ENCODE assay signal across 1 cellular context in genomic region chr10:44386546-44387052, GRCh38.
TF ChIP-seq lines count a peak whose summit lies in the region.

No MANE protein-coding gene starts in this region.

TF ChIP-seq in HepG2, 621 proteins besides CTCF, POLR2A, EP300 and RAD21 (continued from another document and continues in another):
- TF ChIP-seq PATZ1 (CRISPR knock-in tag; IDR thresholded peaks at IDR 0.05) (no peak), ZNF460 (CRISPR knock-in tag; IDR thresholded peaks at IDR 0.05; ENCODE audit: borderline replicate concordance) (no peak), AKNA (CRISPR knock-in tag; IDR thresholded peaks at IDR 0.05; ENCODE audit: borderline replicate concordance) (no peak), EED (CRISPR knock-in tag; IDR thresholded peaks at IDR 0.05) (0 out of 2 replicates have a peak, but pooled peaks have one; percentile 65), TFE3 (CRISPR knock-in tag; IDR thresholded peaks at IDR 0.05) (no peak), ATF4 (CRISPR knock-in tag; IDR thresholded peaks at IDR 0.05) (peak in 1 of 2 experiments; percentile 84; a peak in 2 of 4 replicates), MEIS2 (CRISPR knock-in tag; IDR thresholded peaks at IDR 0.05) (no peak), HOXD1 (CRISPR knock-in tag; IDR thresholded peaks at IDR 0.05) (no peak), YEATS2 (CRISPR knock-in tag; IDR thresholded peaks at IDR 0.05; ENCODE audit: borderline replicate concordance) (no peak), AFF4 (CRISPR knock-in tag; IDR thresholded peaks at IDR 0.05) (no peak), ZNF235 (CRISPR knock-in tag; IDR thresholded peaks at IDR 0.05; ENCODE audit: borderline replicate concordance) (0 out of 2 replicates have a peak, but pooled peaks have one; percentile 41), ZBTB7A (CRISPR knock-in tag; IDR thresholded peaks at IDR 0.05) (0 out of 2 replicates have a peak, but pooled peaks have one; percentile 23), ZFP1 (CRISPR knock-in tag; IDR thresholded peaks at IDR 0.05) (no peak), ZFYVE20 (CRISPR knock-in tag; IDR thresholded peaks at IDR 0.05; ENCODE audit: borderline replicate concordance, low read depth) (no peak), ZNF253 (CRISPR knock-in tag; IDR thresholded peaks at IDR 0.05; ENCODE audit: borderline replicate concordance) (no peak), REL (CRISPR knock-in tag; conservative IDR thresholded peaks at IDR 0.05) (no peak), ZZZ3 (CRISPR knock-in tag; IDR thresholded peaks at IDR 0.05; ENCODE audit: borderline replicate concordance) (no peak), PHF5A (CRISPR knock-in tag; IDR thresholded peaks at IDR 0.05; ENCODE audit: low read depth, unreplicated experiment) (no peak), KLF15 (CRISPR knock-in tag; IDR thresholded peaks at IDR 0.05; ENCODE audit: borderline replicate concordance) (no peak), ZNF570 (CRISPR knock-in tag; IDR thresholded peaks at IDR 0.05; ENCODE audit: borderline replicate concordance) (no peak), ZNF558 (CRISPR knock-in tag; IDR thresholded peaks at IDR 0.05; ENCODE audit: borderline replicate concordance) (no peak), MAZ (IDR thresholded peaks at IDR 0.05; ENCODE audit: borderline replicate concordance, low read depth, low read length) (no peak), MAZ (CRISPR knock-in tag; IDR thresholded peaks at IDR 0.05; ENCODE audit: low read depth) (peak; percentile 68), ZBTB33 (CRISPR knock-in tag; IDR thresholded peaks at IDR 0.05) (no peak; the same call in 1 of the 2 replicates), SOX6 (IDR thresholded peaks at IDR 0.05) (no peak), SOX6 (CRISPR knock-in tag; IDR thresholded peaks at IDR 0.05) (peak; percentile 51), ZNF576 (CRISPR knock-in tag; IDR thresholded peaks at IDR 0.05) (no peak), ZNF546 (CRISPR knock-in tag; conservative IDR thresholded peaks at IDR 0.05) (no peak), ZNF773 (CRISPR knock-in tag; IDR thresholded peaks at IDR 0.05; ENCODE audit: borderline replicate concordance) (no peak; the same call in 1 of the 2 replicates), GTF3A (CRISPR knock-in tag; conservative IDR thresholded peaks at IDR 0.05) (no peak), ZNF414 (CRISPR knock-in tag; IDR thresholded peaks at IDR 0.05) (no peak), NR2C2 (CRISPR knock-in tag; IDR thresholded peaks at IDR 0.05; ENCODE audit: borderline replicate concordance) (no peak), KLF13 (CRISPR knock-in tag; IDR thresholded peaks at IDR 0.05) (no peak), SMARCC2 (IDR thresholded peaks at IDR 0.05) (no peak), ZNF660 (CRISPR knock-in tag; IDR thresholded peaks at IDR 0.05; ENCODE audit: borderline replicate concordance, low read depth) (no peak), HNRNPLL (IDR thresholded peaks at IDR 0.05; ENCODE audit: low read depth, low read length, poor library complexity, severe bottlenecking) (peak; percentile 41), GLMP (CRISPR knock-in tag; IDR thresholded peaks at IDR 0.05; ENCODE audit: borderline replicate concordance) (no peak), ZNF772 (CRISPR knock-in tag; IDR thresholded peaks at IDR 0.05) (peak; percentile 71; the same call in 1 of the 2 replicates), KLF6 (CRISPR knock-in tag; IDR thresholded peaks at IDR 0.05) (peak; percentile 55; the same call in 1 of the 2 replicates), ZNF30 (CRISPR knock-in tag; IDR thresholded peaks at IDR 0.05) (no peak), NR1H2 (CRISPR knock-in tag; IDR thresholded peaks at IDR 0.05; ENCODE audit: borderline replicate concordance, low read depth) (no peak), POLR2AphosphoS2 (IDR thresholded peaks at IDR 0.05; ENCODE audit: low read depth, low read length) (no peak), ZBTB2 (CRISPR knock-in tag; IDR thresholded peaks at IDR 0.05; ENCODE audit: low read depth) (no peak), CBX2 (IDR thresholded peaks at IDR 0.05; ENCODE audit: low read depth, low read length) (no peak), CBX2 (CRISPR knock-in tag; IDR thresholded peaks at IDR 0.05; ENCODE audit: low read depth) (no peak), RXRB (CRISPR knock-in tag; IDR thresholded peaks at IDR 0.05; ENCODE audit: borderline replicate concordance) (peak; percentile 12; the same call in 1 of the 2 replicates), U2AF2 (IDR thresholded peaks at IDR 0.05; ENCODE audit: low read depth, low read length) (no peak)
